1 cellular context compared by ENCODE assay signal in genomic region chr4:67576538-67576937, GRCh38.
TF ChIP-seq lines count a peak whose summit lies in the region.

No MANE protein-coding gene starts in this region.

TF ChIP-seq in HepG2, 621 proteins besides CTCF, POLR2A, EP300 and RAD21:
- TF ChIP-seq ZBTB38 (CRISPR knock-in tag; IDR thresholded peaks at IDR 0.05) (no peak), KLF16 (CRISPR knock-in tag; IDR thresholded peaks at IDR 0.05) (no peak)
TF ChIP-seq in HepG2: peak in this region for 0.
